ENCODE assay signal across 2 cellular contexts in genomic region chr9:134320916-134321570, GRCh38.
A peak's percentile ranks its signal among the peaks of the same experiment; 100 is the strongest.
TF ChIP-seq lines count a peak whose summit lies in the region.

No MANE protein-coding gene starts in this region.

TF ChIP-seq in H1, 55 proteins besides CTCF, POLR2A, EP300 and RAD21:
- peak; percentile 8; the same call in 1 of the 2 replicates for TF ChIP-seq MAX (IDR thresholded peaks at IDR 0.05)
- no peak for TF ChIP-seq ATF3 (IDR thresholded peaks at IDR 0.05; ENCODE audit: insufficient read depth, low read depth, low read length)

TF ChIP-seq in HEK293T, 16 proteins besides CTCF, POLR2A, EP300 and RAD21:
- TF ChIP-seq PKNOX1 (IDR thresholded peaks at IDR 0.05) (no peak), CTBP1 (IDR thresholded peaks at IDR 0.05; ENCODE audit: borderline replicate concordance) (no peak), SP1 (IDR thresholded peaks at IDR 0.05) (no peak), LEF1 (IDR thresholded peaks at IDR 0.05; ENCODE audit: borderline replicate concordance) (no peak), HDGF (IDR thresholded peaks at IDR 0.05; ENCODE audit: borderline replicate concordance) (no peak), L3MBTL2 (conservative IDR thresholded peaks at IDR 0.05) (no peak), NFRKB (IDR thresholded peaks at IDR 0.05) (no peak)
